ENCODE assay signal across 10 cellular contexts in genomic region chr7:43586251-43586900, GRCh38. TPM values are rescaled to one million over a fixed set of nuclear protein-coding genes. Genes with fewer than 3 reads are reported as not detected.
DNase-seq lines count a peak whose midpoint lies in the region; ATAC-seq, FAIRE-seq and TF ChIP-seq lines count a peak whose summit lies in the region.
"Had no signal": no experiment of that assay in that cellular context is flagged by ENCODE, and none has a peak within 500 bp of the region (broad histone marks: within the 10 kb centered on the region; RNA-seq: fewer than 3 reads in every experiment).

No MANE protein-coding gene starts in this region.

- POLR2A ChIA-PET in A549 (lab: Yijun Ruan, JAX): no interaction called here

- no peak overlapping the region for H3K4me3 ChIP-seq in A549
- H3K4me3 ChIP-seq in aorta (ENCODE audit: low read length in 2 of 2): peak overlapping the region in 1 of 2 donors; percentile 9
- no peak overlapping the region for H3K4me3 ChIP-seq in ovary
- no peak overlapping the region for H3K4me3 ChIP-seq in sigmoid colon
- H3K4me3 ChIP-seq in transverse colon: no peak overlapping the region
- H3K4me3 ChIP-seq: gastroesophageal sphincter had no signal

- H3K27ac ChIP-seq in A549: no peak overlapping the region
- H3K27ac ChIP-seq in VCaP: peak overlapping the region; percentile 1; the same call in 1 of the 2 replicates
- no peak overlapping the region for H3K27ac ChIP-seq in aorta (ENCODE audit: low read depth in 1 of 2, low read length in 2 of 2)
- H3K27ac ChIP-seq in ovary: no peak overlapping the region
- H3K27ac ChIP-seq in sigmoid colon: peak overlapping the region in 2 of 4 donors; percentile 3 to 92
- peak overlapping the region in 2 of 4 donors; percentile 91 to 99 for H3K27ac ChIP-seq in transverse colon

- H3K9me3 ChIP-seq in A549 (no peaks in the 10 kb centered on the region), aorta (ENCODE audit: control insufficient read depth, low read length) (no peaks in the 10 kb centered on the region), ovary (no peaks in the 10 kb centered on the region), sigmoid colon (no peaks in the 10 kb centered on the region), transverse colon (no peaks in the 10 kb centered on the region)
- H3K9me3 ChIP-seq: gastroesophageal sphincter had no signal

- TF ChIP-seq RAD21 in A549 (conservative IDR thresholded peaks at IDR 0.05 in 1 of 2, IDR thresholded peaks at IDR 0.05 in 1 of 2): no peak

- intact Hi-C loops in aorta (cut with DNase I) (no loop called here), ovary (cut with DNase I) (loop anchor here in 1 of 4 donors (10.0 kb wide), 1 partner anchor 58 kb away; no protein-coding TSS in a partner anchor), sigmoid colon (cut with DNase I) (no loop called here), transverse colon (cut with DNase I; ENCODE audit: low total_unique reads) (loop anchor here (5.0 kb wide), 1 partner anchor 821 kb away; no protein-coding TSS in a partner anchor)

- TF ChIP-seq POLR2A in A549 (IDR thresholded peaks at IDR 0.05; ENCODE audit: low read length) (no peak), ovary (IDR thresholded peaks at IDR 0.05) (no peak), sigmoid colon (IDR thresholded peaks at IDR 0.05) (no peak), transverse colon (IDR thresholded peaks at IDR 0.05) (no peak)

- CTCF ChIA-PET in A549 (lab: Yijun Ruan, JAX): interaction anchor here (1.0 to 9.6 kb wide), 2 partner anchors 108 to 113 kb away, joined by 3 to 261 read pairs; no protein-coding TSS in a partner anchor

- WGBS in A549 (ENCODE audit: missing lambda C conversion rate): 30% methylated on average over 4 of the region's 4 CpGs
- WGBS in aorta, 2 donors: 2 to 6% methylated on average over 4 of the region's 4 CpGs
- 14 to 41% (median 19%) methylated on average over 4 of the region's 4 CpGs for WGBS in ovary, 3 donors
- 28 to 39% methylated on average over 4 of the region's 4 CpGs for WGBS in sigmoid colon, 2 donors
- WGBS in transverse colon (ENCODE audit: low coverage in 1 of 2), 2 donors: 46 to 47% methylated on average over 4 of the region's 4 CpGs

- H3K4me2 ChIP-seq in A549: peak overlapping the region; percentile 90

- TF ChIP-seq CTCF in A549 (IDR thresholded peaks at IDR 0.05) (no peak), VCaP (conservative IDR thresholded peaks at IDR 0.05) (no peak), ovary (IDR thresholded peaks at IDR 0.05) (no peak), sigmoid colon (IDR thresholded peaks at IDR 0.05) (no peak), transverse colon (IDR thresholded peaks at IDR 0.05) (no peak)

- no peak for FAIRE-seq in A549 (lab: Jason Lieb, UNC)

- H3K36me3 ChIP-seq in aorta (ENCODE audit: control insufficient read depth in 1 of 2, insufficient read depth in 2 of 2, low read length in 1 of 2): no peaks in the 10 kb centered on the region
- no peaks in the 10 kb centered on the region for H3K36me3 ChIP-seq in ovary
- no peaks in the 10 kb centered on the region for H3K36me3 ChIP-seq in sigmoid colon
- H3K36me3 ChIP-seq in transverse colon: no peaks in the 10 kb centered on the region
- H3K36me3 ChIP-seq: gastroesophageal sphincter had no signal

- peak in 1 of 2 experiments; percentile 41 for DNase-seq in A549 (ENCODE audit: low read depth in 1 of 2, low spot score in 1 of 2)
- DNase-seq in glomerular visceral epithelial cell (ENCODE audit: extremely low spot score): peak; percentile 65
- no peak for DNase-seq in aorta
- DNase-seq in ovary: no peak
- no peak for DNase-seq in sigmoid colon
- no peak for DNase-seq in transverse colon
- DNase-seq: NCI-H748 treated with DMSO at 0.1 percent for 48 hours had no signal

- in situ Hi-C loops in transverse colon (cut with MboI; ENCODE audit: low pct_ligation_motif_present in 1 of 4, low pct_unique_long_range_greater_than_20kb in 1 of 4, low sequenced_read_pairs in 3 of 4): loop anchor here in 3 of 4 donors (10.0 to 25.0 kb wide), 3 partner anchors 108 to 251 kb away; no protein-coding TSS in a partner anchor

- H3K27me3 ChIP-seq in aorta (ENCODE audit: control insufficient read depth in 1 of 2, insufficient read depth in 2 of 2, low read length in 1 of 2): no peaks in the 10 kb centered on the region
- no peaks in the 10 kb centered on the region for H3K27me3 ChIP-seq in ovary
- H3K27me3 ChIP-seq in sigmoid colon: no peaks in the 10 kb centered on the region
- H3K27me3 ChIP-seq in transverse colon: peaks cover 7% of the 10 kb centered on the region
- H3K27me3 ChIP-seq: gastroesophageal sphincter had no signal

- no peak for TF ChIP-seq EP300 in A549 (IDR thresholded peaks at IDR 0.05)
- TF ChIP-seq EP300 in ovary (IDR thresholded peaks at IDR 0.05): no peak
- no peak for TF ChIP-seq EP300 in sigmoid colon (IDR thresholded peaks at IDR 0.05)
- TF ChIP-seq EP300 in transverse colon (IDR thresholded peaks at IDR 0.05; ENCODE audit: low read depth): no peak

- ATAC-seq in A549: no peak
- peak; percentile 7 for ATAC-seq in GM18868 (IDR thresholded peaks at IDR 0.05; ENCODE audit: unreplicated experiment)
- ATAC-seq in aorta (ENCODE audit: low FRiP score): no peak
- ATAC-seq: gastroesophageal sphincter had no signal

- peaks cover 63% of the 10 kb centered on the region for H3K4me1 ChIP-seq in A549
- peaks cover 5 to 7% of the 10 kb centered on the region in 2 donors for H3K4me1 ChIP-seq in aorta (ENCODE audit: control insufficient read depth in 1 of 2, insufficient read depth in 2 of 2, low read length in 2 of 2)
- H3K4me1 ChIP-seq in ovary (ENCODE audit: insufficient read depth): peaks cover 13% of the 10 kb centered on the region
- H3K4me1 ChIP-seq in sigmoid colon: peaks cover 0 to 32% (median 14%) of the 10 kb centered on the region in 4 donors
- H3K4me1 ChIP-seq in transverse colon: peaks cover 16 to 74% (median 64%) of the 10 kb centered on the region in 4 donors

TF ChIP-seq in A549, 52 proteins besides CTCF, POLR2A, EP300 and RAD21:
- TF ChIP-seq HOXB13 (CRISPR knock-in tag; IDR thresholded peaks at IDR 0.05; ENCODE audit: low read depth) (no peak), EHMT2 (IDR thresholded peaks at IDR 0.05; ENCODE audit: low read depth) (no peak), FOSL2 (IDR thresholded peaks at IDR 0.05) (no peak), FOSL2 (CRISPR knock-in tag; IDR thresholded peaks at IDR 0.05) (peak; percentile 14; the same call in 1 of the 2 replicates)

RNA-seq across cellular contexts. Expression of gene STK17A, which starts 3.5 kb away (rescaled TPM):
- polyA plus RNA-seq in A549 (2011; rRNA removed): 20.2 and 27.3 TPM in 2 replicates
- polyA plus RNA-seq in A549 (2012; cell fraction: cytosol; rRNA removed): 7.2 and 8.7 TPM in 2 replicates
- polyA plus RNA-seq in A549 (2012; cell fraction: nucleus; rRNA removed): 5.0 and 5.3 TPM in 2 replicates
- 40.4 to 47.5 TPM (median 45.6 TPM) in 3 replicates for polyA plus RNA-seq in A549 (2017; fragmentation: RNase III; extraction: RNeasy Plus Mini Kit Qiagen cat#74134 plus additional on column Dnase treatment)
- 4.4 and 5.1 TPM in 2 replicates for polyA minus RNA-seq in A549 (2011; rRNA and poly(A)+ RNA removed)
- total RNA-seq in aorta: 10 to 100 TPM; 38.8 to 40.6 TPM
- polyA plus RNA-seq in aorta: 10 to 100 TPM; 15.9 to 19.3 TPM
- total RNA-seq in ovary: 10 to 100 TPM in 6 of 7 donors, 1 to 10 TPM in 1; 9.9 to 19.9 (median 12.7) TPM
- 10 to 100 TPM; 11.1 to 14.9 TPM for polyA plus RNA-seq in ovary
- 10 to 100 TPM in 3 of 4 donors, 1 to 10 TPM in 1; 9.3 to 22.3 (median 11.9) TPM for total RNA-seq in sigmoid colon
- polyA plus RNA-seq in sigmoid colon: 10 to 100 TPM; 16.8 to 29.6 (median 26.6) TPM
- total RNA-seq in transverse colon: 10 to 100 TPM in 3 of 4 donors, 1 to 10 TPM in 1; 6.0 to 35.7 (median 26.4) TPM
